Comparison of ENCODE assay signal across 25 cellular contexts in genomic region chr13:112905086-112905485, GRCh38.
A peak's percentile ranks its signal among the peaks of the same experiment; 100 is the strongest.
DNase-seq lines count a peak whose midpoint lies in the region; ATAC-seq and TF ChIP-seq lines count a peak whose summit lies in the region.
"Had no signal": no experiment of that assay in that cellular context is flagged by ENCODE, and none has a peak within 500 bp of the region (broad histone marks: within the 10 kb centered on the region; RNA-seq: fewer than 3 reads in every experiment).

No MANE protein-coding gene starts in this region.

- H4K91ac ChIP-seq in H9 (ENCODE audit: insufficient read length, low read depth, low read length): no peak overlapping the region

- H3K4me2 ChIP-seq in H9 (ENCODE audit: insufficient read depth, insufficient read length, low read length) (no peak overlapping the region), neural progenitor cell (peak overlapping the region; percentile 69)

- H3K36me3 ChIP-seq in neural progenitor cell: no peaks in the 10 kb centered on the region

- no peak overlapping the region for H3K23ac ChIP-seq in H9 (ENCODE audit: insufficient read length, low read depth, low read length)

- H3K36me3 Mint-ChIP-seq in H9 (ENCODE audit: insufficient read depth in 1 of 3, low read depth in 3 of 3) (peaks cover 40 to 48% (median 47%) of the 10 kb centered on the region in 3 experiments), WTC11 (peaks cover 44% of the 10 kb centered on the region), neural progenitor cell (peaks cover 54% of the 10 kb centered on the region)
- H3K36me3 Mint-ChIP-seq: CD8-positive, alpha-beta memory T cell had no signal

- peak; percentile 26 for DNase-seq in G401 (ENCODE audit: low spot score)
- DNase-seq in H9: peak; percentile 61
- DNase-seq in WTC11 (ENCODE audit: low spot score): no peak
- DNase-seq in neural progenitor cell (ENCODE audit: low spot score): peak; percentile 77
- no peak for DNase-seq in NCI-H1930 (lab: John Stamatoyannopoulos, UW)
- no peak for DNase-seq in SKM-1 treated with dmso at 0.1 percent for 144 hours (lab: John Stamatoyannopoulos, UW; ENCODE audit: unreplicated experiment)
- DNase-seq: C1 segment of cervical spinal cord; Calu3; CD8-positive, alpha-beta memory T cell; DMS153; GM23248; HCEC 1CT; Karpas-422; NCI-H1092; NCI-H1417 treated with DMSO at 0.1 percent for 48 hours; NCI-H187; NCI-H2107; NCI-H446; NCI-H524 treated with DMSO at 0.1 percent for 48 hours; NCI-H774; SHP77 had no signal

- H4K5ac ChIP-seq in H9 (ENCODE audit: insufficient read length, low read depth, low read length): no peak overlapping the region

- H3K56ac ChIP-seq in H9 (ENCODE audit: insufficient read length, low read depth, low read length): no peak overlapping the region

- no peaks in the 10 kb centered on the region for H3K79me1 ChIP-seq in H9 (ENCODE audit: insufficient read depth, low read depth, low read length, poor library complexity, severe bottlenecking)

- H3K27me3 Mint-ChIP-seq in H9 (ENCODE audit: low read depth) (peaks cover 14% of the 10 kb centered on the region), WTC11 (ENCODE audit: low read depth) (no peaks in the 10 kb centered on the region; the same call in 1 of the 2 replicates), neural progenitor cell (ENCODE audit: insufficient read depth, low read depth) (peaks cover 3% of the 10 kb centered on the region)

- H3K9me3 ChIP-seq in H9 (ENCODE audit: control insufficient read depth, low read depth, low read length) (no peaks in the 10 kb centered on the region), neural progenitor cell (ENCODE audit: low read depth) (no peaks in the 10 kb centered on the region)

- no peak overlapping the region for H2BK12ac ChIP-seq in H9 (ENCODE audit: insufficient read length, low read depth, low read length)

- no peak overlapping the region for H3T11ph ChIP-seq in H9 (ENCODE audit: low read length)

- H4K20me1 ChIP-seq in H9 (ENCODE audit: control insufficient read depth, insufficient read depth, insufficient read length): no peaks in the 10 kb centered on the region
- H4K20me1 ChIP-seq in neural progenitor cell (ENCODE audit: low read depth): peaks cover 69% of the 10 kb centered on the region

- CTCF ChIA-PET in WTC11 (lab: Charles Lee): no interaction called here

- no peak overlapping the region for H2BK15ac ChIP-seq in H9 (ENCODE audit: low read depth, low read length)

- H3K4me1 ChIP-seq in H9 (ENCODE audit: insufficient read depth, low read length) (peaks cover 7% of the 10 kb centered on the region; the same call in 1 of the 2 replicates), neural progenitor cell (peaks cover 78% of the 10 kb centered on the region)

- H3F3A ChIP-seq in neural progenitor cell (ENCODE audit: low read depth): peaks cover 66% of the 10 kb centered on the region

- H2BK20ac ChIP-seq in H9 (ENCODE audit: low read depth, low read length, poor library complexity, severe bottlenecking): no peak overlapping the region

- TF ChIP-seq CTCF in H9 (conservative IDR thresholded peaks at IDR 0.05) (no peak), WTC11 (IDR thresholded peaks at IDR 0.05) (no peak), neural progenitor cell (IDR thresholded peaks at IDR 0.05) (no peak)

- H2AFZ ChIP-seq in H9 (ENCODE audit: low read length): no peak overlapping the region
- H2AFZ ChIP-seq in neural progenitor cell (replicated peaks): no peak overlapping the region
- H2AFZ ChIP-seq: GM23248 had no signal

- H2BK5ac ChIP-seq in H9 (ENCODE audit: insufficient read length, low read length): no peak overlapping the region

- peak overlapping the region; percentile 94 to 98 (median 98); a peak in 5 of 7 replicates for H3K27ac Mint-ChIP-seq in H9
- peak overlapping the region; percentile 69 for H3K27ac Mint-ChIP-seq in WTC11
- no peak overlapping the region for H3K27ac Mint-ChIP-seq in neural progenitor cell

- no peak overlapping the region for H3K18ac ChIP-seq in H9 (ENCODE audit: insufficient read length, low read depth, low read length)

- H3K27ac ChIP-seq in H9 (ENCODE audit: insufficient read length, low read depth, low read length) (no peak overlapping the region), neural progenitor cell (peak overlapping the region; percentile 96)
- H3K27ac ChIP-seq: GM23248, RWPE1 had no signal

- in situ Hi-C loops in G401 (cut with HindIII; ENCODE audit: low sequenced_read_pairs): no loop called here

- H3K79me2 ChIP-seq in H9 (ENCODE audit: insufficient read depth, low read length): no peaks in the 10 kb centered on the region; the same call in 1 of the 2 replicates
- H3K79me2 ChIP-seq in neural progenitor cell (ENCODE audit: low read depth): peaks cover 64% of the 10 kb centered on the region

- H3K4ac ChIP-seq in H9 (ENCODE audit: low read depth, low read length): no peak overlapping the region

- H3K4me3 ChIP-seq in neural progenitor cell: peak overlapping the region; percentile 30
- H3K4me3 ChIP-seq: GM23248 had no signal

- ATAC-seq in WTC11 (no peak), GM18867 (IDR thresholded peaks at IDR 0.05; ENCODE audit: unreplicated experiment) (no peak), HG02610 (IDR thresholded peaks at IDR 0.05; ENCODE audit: unreplicated experiment) (no peak)
- ATAC-seq: Panc1 had no signal

- H3K4me3 Mint-ChIP-seq in H9 (no peak overlapping the region), WTC11 (peak overlapping the region; percentile 12; the same call in 1 of the 2 replicates), neural progenitor cell (peak overlapping the region; percentile 20)
- H3K4me3 Mint-ChIP-seq: CD8-positive, alpha-beta memory T cell had no signal

- H3K14ac ChIP-seq in H9 (ENCODE audit: insufficient read depth, low read length): no peak overlapping the region

- peaks cover 78% of the 10 kb centered on the region in 2 experiments for H3K4me1 Mint-ChIP-seq in H9
- H3K4me1 Mint-ChIP-seq in WTC11: peaks cover 80% of the 10 kb centered on the region
- peaks cover 57% of the 10 kb centered on the region for H3K4me1 Mint-ChIP-seq in neural progenitor cell
- H3K4me1 Mint-ChIP-seq: CD8-positive, alpha-beta memory T cell had no signal

- no peak overlapping the region for H4K8ac ChIP-seq in H9 (replicated peaks; ENCODE audit: insufficient read length, low read depth, low read length)

- H3K9me3 Mint-ChIP-seq in H9: peaks cover 16 to 19% of the 10 kb centered on the region in 2 experiments
- H3K9me3 Mint-ChIP-seq in WTC11: peaks cover 14% of the 10 kb centered on the region
- H3K9me3 Mint-ChIP-seq in neural progenitor cell: peaks cover 8% of the 10 kb centered on the region

- H2BK120ac ChIP-seq in H9 (ENCODE audit: low read depth, low read length, poor library complexity, severe bottlenecking): no peak overlapping the region

- H3K27me3 ChIP-seq in H9 (ENCODE audit: insufficient read depth, low read length) (no peaks in the 10 kb centered on the region), neural progenitor cell (no peaks in the 10 kb centered on the region)

- no peaks in the 10 kb centered on the region for H3K23me2 ChIP-seq in H9 (ENCODE audit: insufficient read length, low read depth, low read length, poor library complexity, severe bottlenecking)

- H2AK5ac ChIP-seq in H9 (ENCODE audit: insufficient read length, low read length): no peak overlapping the region

- POLR2A ChIA-PET in WTC11 (lab: Charles Lee): no interaction called here

- no peak overlapping the region for H3K9ac ChIP-seq in H9 (ENCODE audit: extremely low read depth, insufficient read length, low read length)
- H3K9ac ChIP-seq in neural progenitor cell: peak overlapping the region; percentile 32
- H3K9ac ChIP-seq: GM23248 had no signal

- WGBS in H9 (ENCODE audit: extremely low coverage, insufficient read length, low lambda C conversion rate): no CpG with 5 or more reads among the region's 9 CpGs

TF ChIP-seq in WTC11, 78 proteins besides CTCF, POLR2A, EP300 and RAD21 (continues in another document):
- no peak for TF ChIP-seq AR (CRISPR knock-in tag; IDR thresholded peaks at IDR 0.05)
- 0 out of 2 replicates have a peak, but pooled peaks have one; percentile 18 for TF ChIP-seq NFYB (CRISPR knock-in tag; conservative IDR thresholded peaks at IDR 0.05; ENCODE audit: low read depth)

Comparison
In these comparisons a context has a peak if more than half of its experiments do, and no peak if none do; other contexts are left out.
1. DNase-seq: peak in G401 (single experiment), H9 (single experiment) and neural progenitor cell (single experiment); none in WTC11 (single experiment), NCI-H1930 (0 of 2) and SKM-1 treated with dmso at 0.1 percent for 144 hours (single experiment).
2. H3K4me3 Mint-ChIP-seq: peak in WTC11 (single experiment) and neural progenitor cell (single experiment); none in H9 (0 of 2).